Comparison of ENCODE assay signal across 15 cellular contexts in the genomic region with DNA sequence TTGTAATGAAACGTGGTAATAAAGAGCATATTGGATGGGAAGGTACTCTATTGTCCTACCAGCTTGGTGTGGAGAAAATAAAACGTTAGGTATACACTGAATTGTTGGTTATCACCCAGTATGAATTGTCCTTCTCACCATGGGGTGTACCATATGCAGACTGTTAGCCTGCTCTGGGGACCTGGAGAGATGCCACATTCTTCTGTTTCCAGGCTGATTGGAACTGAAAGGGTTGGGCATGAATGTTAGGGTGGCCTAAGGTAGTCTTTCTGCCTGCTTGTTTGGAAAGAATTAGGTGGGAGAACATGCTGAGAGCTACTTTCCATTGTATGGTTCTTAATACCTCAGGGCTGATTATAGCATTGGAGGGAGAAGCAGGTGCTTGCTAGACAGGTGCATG.
"Had no signal": no experiment of that assay in that cellular context is flagged by ENCODE, and none has a peak within 500 bp of the region (broad histone marks: within the 10 kb centered on the region; RNA-seq: fewer than 3 reads in every experiment).

No MANE protein-coding gene starts in this region.

- H3K27ac Mint-ChIP-seq: activated B cell treated with CpG ODN at 0.5 μM for 24 hours; activated CD4-positive, alpha-beta T cell treated with anti-CD3 and anti-CD28 coated beads, Interleukin-2, amount 10 ng/mL, durations not matched to agents 24 days and 14 days; activated T-helper 1 cell treated with anti-CD3 and anti-CD28 coated beads, Interleukin-12 subunit alpha, Interleukin-12 subunit beta, Interleukin-2, Interleukin-4 antibody, amounts not matched to agents 30 ng/mL and 10 ng/mL and 1 ng/mL, durations not matched to agents 14 hours and 24 hours and 36 hours; type B pancreatic cell had no signal

- H3K4me3 Mint-ChIP-seq: activated B cell treated with CpG ODN at 0.5 μM for 24 hours; activated CD4-positive, alpha-beta T cell treated with anti-CD3 and anti-CD28 coated beads, Interleukin-2, amount 10 ng/mL, durations not matched to agents 24 days and 14 days; activated T-helper 1 cell treated with anti-CD3 and anti-CD28 coated beads, Interleukin-12 subunit alpha, Interleukin-12 subunit beta, Interleukin-2, Interleukin-4 antibody, amounts not matched to agents 30 ng/mL and 10 ng/mL and 1 ng/mL, durations not matched to agents 14 hours and 24 hours and 36 hours; nephron; type B pancreatic cell had no signal

- H3K36me3 Mint-ChIP-seq: type B pancreatic cell had no signal

- ATAC-seq: gastrocnemius medialis, left lung, sciatic nerve had no signal

- H3K9me3 Mint-ChIP-seq: activated B cell treated with CpG ODN at 0.5 μM for 24 hours; activated CD4-positive, alpha-beta T cell treated with anti-CD3 and anti-CD28 coated beads, Interleukin-2, amount 10 ng/mL, durations not matched to agents 24 days and 14 days; activated T-helper 1 cell treated with anti-CD3 and anti-CD28 coated beads, Interleukin-12 subunit alpha, Interleukin-12 subunit beta, Interleukin-2, Interleukin-4 antibody, amounts not matched to agents 30 ng/mL and 10 ng/mL and 1 ng/mL, durations not matched to agents 14 hours and 24 hours and 36 hours; nephron; type B pancreatic cell had no signal

- H3K27me3 Mint-ChIP-seq: activated B cell treated with CpG ODN at 0.5 μM for 24 hours; activated CD4-positive, alpha-beta T cell treated with anti-CD3 and anti-CD28 coated beads, Interleukin-2, amount 10 ng/mL, durations not matched to agents 24 days and 14 days; type B pancreatic cell had no signal

- H3K4me1 Mint-ChIP-seq: activated B cell treated with CpG ODN at 0.5 μM for 24 hours; activated CD4-positive, alpha-beta T cell treated with anti-CD3 and anti-CD28 coated beads, Interleukin-2, amount 10 ng/mL, durations not matched to agents 24 days and 14 days had no signal

- DNase-seq: activated B cell treated with CpG ODN at 0.5 μM for 24 hours; activated CD4-positive, alpha-beta T cell treated with anti-CD3 and anti-CD28 coated beads, Interleukin-2, amount 10 ng/mL, durations not matched to agents 24 days and 14 days; activated naive CD4-positive, alpha-beta T cell; cortex of kidney; effector CD8-positive, alpha-beta T cell; gastrocnemius medialis; left lung; mesenchymal stem cell; spleen; stimulated activated CD4-positive, alpha-beta T cell treated with anti-CD3 and anti-CD28 coated beads, Interleukin-1b, Interleukin-23, amount 100 ng/mL, for 48 hours; stimulated activated naive CD4-positive, alpha-beta T cell had no signal
